19 cellular contexts compared by ENCODE assay signal in genomic region chr4:53011176-53011575, GRCh38.
DNase-seq lines count a peak whose midpoint lies in the region; ATAC-seq and TF ChIP-seq lines count a peak whose summit lies in the region.
"Had no signal": no experiment of that assay in that cellular context is flagged by ENCODE, and none has a peak within 500 bp of the region (broad histone marks: within the 10 kb centered on the region; RNA-seq: fewer than 3 reads in every experiment).

No MANE protein-coding gene starts in this region.

- intact Hi-C loops in CD4-positive, alpha-beta T cell (cut with DNase I, micrococcal nuclease): no loop called here
- intact Hi-C loops in heart right ventricle (cut with DNase I) (loop anchor here in 8 of 10 donors (5.0 to 10.0 kb wide), 7 partner anchors 184 to 1221 kb away; partner anchors contain the start of genes PDGFRA (in 3 of the 8), SCFD2 (in 2 of the 8) and FIP1L1 (in 1 of the 8)), sigmoid colon (cut with DNase I) (no loop called here), esophagus muscularis mucosa (cut with DNase I) (loop anchor here (10.0 kb wide), 1 partner anchor 364 kb away; the partner anchor contains the start of gene FIP1L1)

- no peaks in the 10 kb centered on the region for H3K9me3 ChIP-seq in CD4-positive, alpha-beta T cell (ENCODE audit: control insufficient read depth, low read length)
- H3K9me3 ChIP-seq in T-helper 17 cell (ENCODE audit: control insufficient read depth, low read length, poor library complexity, severe bottlenecking) (no peaks in the 10 kb centered on the region), heart right ventricle (no peaks in the 10 kb centered on the region), sigmoid colon (no peaks in the 10 kb centered on the region), esophagus muscularis mucosa (no peaks in the 10 kb centered on the region), neuronal stem cell (replicated peaks in 1 of 2; ENCODE audit: control insufficient read depth in 2 of 2, insufficient read depth in 1 of 2, low read depth in 1 of 2, low read length in 2 of 2) (no peaks in the 10 kb centered on the region)

- H2BK15ac ChIP-seq in neuronal stem cell (ENCODE audit: low read length): no peak overlapping the region

- H3K79me1 ChIP-seq in neuronal stem cell (ENCODE audit: low read depth, low read length): no peaks in the 10 kb centered on the region

- peak overlapping the region; percentile 58 for H3K4me3 Mint-ChIP-seq in CD4-positive, alpha-beta T cell
- no peak overlapping the region for H3K4me3 Mint-ChIP-seq in T-helper 17 cell
- H3K4me3 Mint-ChIP-seq: neural crest cell had no signal

- no peak for ATAC-seq in CD4-positive, alpha-beta T cell (ENCODE audit: poor library complexity)
- ATAC-seq in T-helper 17 cell (no peak), heart right ventricle (peak in 4 of 8 donors; percentile 5 to 67 (median 40))

- H3K4ac ChIP-seq in neuronal stem cell (ENCODE audit: low read length): no peak overlapping the region

- no peak overlapping the region for H2BK5ac ChIP-seq in neuronal stem cell (ENCODE audit: low read length)

- CTCF ChIA-PET in CD4-positive, alpha-beta T cell (lab: Charles Lee): interaction anchor here (0.7 kb wide), 1 partner anchor 29 kb away, joined by 3 read pairs; no protein-coding TSS in a partner anchor

- no peak overlapping the region for H3K23ac ChIP-seq in neuronal stem cell (ENCODE audit: low read depth, low read length, poor library complexity)

- POLR2A ChIA-PET in CD4-positive, alpha-beta T cell (lab: Charles Lee): interaction anchor here (0.6 kb wide), 1 partner anchor 1189 kb away, joined by 3 read pairs; no protein-coding TSS in a partner anchor

- H3K27me3 Mint-ChIP-seq in CD4-positive, alpha-beta T cell: no peaks in the 10 kb centered on the region
- no peaks in the 10 kb centered on the region for H3K27me3 Mint-ChIP-seq in T-helper 17 cell

- no peaks in the 10 kb centered on the region for H3K9me3 Mint-ChIP-seq in CD4-positive, alpha-beta T cell
- H3K9me3 Mint-ChIP-seq: neural crest cell had no signal

- H3K9ac ChIP-seq in neuronal stem cell (ENCODE audit: low read depth, low read length, poor library complexity): no peak overlapping the region

- H3K14ac ChIP-seq in neuronal stem cell (ENCODE audit: low read length): no peak overlapping the region

- no peak overlapping the region for H4K8ac ChIP-seq in neuronal stem cell (ENCODE audit: low read depth, low read length)

- H3K4me2 ChIP-seq in neuronal stem cell (ENCODE audit: insufficient read depth, low read length, poor library complexity, severe bottlenecking): no peak overlapping the region

- H2AFZ ChIP-seq in neuronal stem cell (ENCODE audit: low read length): no peak overlapping the region

- H3K27ac ChIP-seq in CD4-positive, alpha-beta T cell (ENCODE audit: low read depth, low read length): no peak overlapping the region
- H3K27ac ChIP-seq in heart right ventricle (peak overlapping the region in 7 of 10 donors; percentile 1 to 67 (median 50)), sigmoid colon (peak overlapping the region in 3 of 4 donors; percentile 2 to 64 (median 58)), esophagus muscularis mucosa (replicated peaks in 1 of 4) (peak overlapping the region in 2 of 4 donors; percentile 1 to 52), neuronal stem cell (replicated peaks; ENCODE audit: low read length) (no peak overlapping the region)
- H3K27ac ChIP-seq: brain microvascular endothelial cell, epithelial cell of prostate had no signal

- no peaks in the 10 kb centered on the region for H3K36me3 ChIP-seq in heart right ventricle
- H3K36me3 ChIP-seq in sigmoid colon: no peaks in the 10 kb centered on the region
- H3K36me3 ChIP-seq in esophagus muscularis mucosa: no peaks in the 10 kb centered on the region
- no peaks in the 10 kb centered on the region for H3K36me3 ChIP-seq in neuronal stem cell (replicated peaks in 1 of 2; ENCODE audit: control insufficient read depth in 2 of 2, insufficient read depth in 2 of 2, low read length in 2 of 2)
- H3K36me3 ChIP-seq: brain microvascular endothelial cell had no signal

- H3K4me1 ChIP-seq in heart right ventricle (peaks cover 0 to 58% (median 46%) of the 10 kb centered on the region in 9 donors), sigmoid colon (peaks cover 0 to 52% (median 43%) of the 10 kb centered on the region in 4 donors), esophagus muscularis mucosa (peaks cover 17 to 47% (median 31%) of the 10 kb centered on the region in 4 donors), neuronal stem cell (ENCODE audit: control insufficient read depth in 2 of 2, insufficient read depth in 1 of 2, low read depth in 1 of 2, low read length in 2 of 2) (peaks cover 0 to 17% of the 10 kb centered on the region in 2 donors)

- peaks cover 58% of the 10 kb centered on the region for H3K4me1 Mint-ChIP-seq in CD4-positive, alpha-beta T cell (ENCODE audit: low read depth)
- peaks cover 28% of the 10 kb centered on the region for H3K4me1 Mint-ChIP-seq in T-helper 17 cell

- no peak overlapping the region for H2BK120ac ChIP-seq in neuronal stem cell (ENCODE audit: low read depth, low read length)

- H4K91ac ChIP-seq in neuronal stem cell (ENCODE audit: low read depth, low read length, poor library complexity): no peak overlapping the region

- no peak overlapping the region for H3K18ac ChIP-seq in neuronal stem cell (ENCODE audit: low read length)

- H3K4me3 ChIP-seq in heart right ventricle (no peak overlapping the region), sigmoid colon (no peak overlapping the region), esophagus muscularis mucosa (no peak overlapping the region), neuronal stem cell (ENCODE audit: low read length in 2 of 2) (no peak overlapping the region)

- no peak for DNase-seq in CD4-positive, alpha-beta T cell
- DNase-seq in T-helper 17 cell (no peak), heart right ventricle (no peak), sigmoid colon (no peak), esophagus muscularis mucosa (ENCODE audit: extremely low spot score) (no peak), DMS153 treated with DMSO at 0.1 percent for 48 hours (lab: John Stamatoyannopoulos, UW; ENCODE audit: unreplicated experiment) (no peak), neuronal stem cell (ENCODE audit: low spot score) (no peak)
- DNase-seq: activated CD4-positive, CD25-positive, alpha-beta regulatory T cell treated with anti-CD3 and anti-CD28 coated beads, Interleukin-2, amount 50 U/mL, for 72 hours; activated effector memory CD4-positive, alpha-beta T cell treated with Interleukin-2 at 50 U/mL for 16 hours; brain microvascular endothelial cell; Calu3; DND-41; kidney glomerular epithelial cell; MV-4-11; NCI-H2107; NCI-H446 treated with DMSO at 0.1 percent for 48 hours; NCI-H82 had no signal

- no peak for TF ChIP-seq CTCF in CD4-positive, alpha-beta T cell (IDR thresholded peaks at IDR 0.05)
- no peak for TF ChIP-seq CTCF in heart right ventricle (IDR thresholded peaks at IDR 0.05)
- TF ChIP-seq CTCF in sigmoid colon (IDR thresholded peaks at IDR 0.05): no peak
- TF ChIP-seq CTCF in esophagus muscularis mucosa (IDR thresholded peaks at IDR 0.05): no peak

- no peak overlapping the region for H2AK5ac ChIP-seq in neuronal stem cell (ENCODE audit: low read depth, low read length)

- H3K27me3 ChIP-seq in CD4-positive, alpha-beta T cell (ENCODE audit: control insufficient read depth, insufficient read depth, low read length): no peaks in the 10 kb centered on the region
- H3K27me3 ChIP-seq in heart right ventricle (no peaks in the 10 kb centered on the region), sigmoid colon (no peaks in the 10 kb centered on the region), esophagus muscularis mucosa (no peaks in the 10 kb centered on the region), neuronal stem cell (ENCODE audit: control insufficient read depth in 3 of 3, insufficient read depth in 3 of 3, low read depth in 1 of 3, low read length in 3 of 3) (no peaks in the 10 kb centered on the region)
- H3K27me3 ChIP-seq: brain microvascular endothelial cell had no signal

- TF ChIP-seq EP300 in sigmoid colon (IDR thresholded peaks at IDR 0.05) (no peak), esophagus muscularis mucosa (IDR thresholded peaks at IDR 0.05) (no peak)

- H3K27ac Mint-ChIP-seq in CD4-positive, alpha-beta T cell: peak overlapping the region; percentile 88
- H3K27ac Mint-ChIP-seq in T-helper 17 cell: peak overlapping the region; percentile 37

- H3K36me3 Mint-ChIP-seq in CD4-positive, alpha-beta T cell (ENCODE audit: low read depth): peaks cover 18% of the 10 kb centered on the region
- peaks cover 7% of the 10 kb centered on the region for H3K36me3 Mint-ChIP-seq in T-helper 17 cell (ENCODE audit: low read depth)

- TF ChIP-seq POLR2A in sigmoid colon (IDR thresholded peaks at IDR 0.05) (no peak), esophagus muscularis mucosa (IDR thresholded peaks at IDR 0.05; ENCODE audit: low read depth) (no peak)

- H2BK12ac ChIP-seq in neuronal stem cell (ENCODE audit: low read length): no peak overlapping the region

Comparison
In these comparisons a context has a peak if more than half of its experiments do, and no peak if none do; other contexts are left out.
1. H3K27ac ChIP-seq: peak in heart right ventricle (7 of 10) and sigmoid colon (3 of 4); none in CD4-positive, alpha-beta T cell (single experiment) and neuronal stem cell (single experiment).
2. intact Hi-C loops: an anchor here in heart right ventricle (5.0 to 10.0 kb wide) and esophagus muscularis mucosa (10.0 kb wide); none called in CD4-positive, alpha-beta T cell and sigmoid colon.